ENCODE assay signal across 16 cellular contexts in genomic region chr12:51322452-51322851, GRCh38. TPM values are rescaled to one million over a fixed set of nuclear protein-coding genes. Genes with fewer than 3 reads are reported as not detected.
DNase-seq lines count a peak whose midpoint lies in the region; ATAC-seq and TF ChIP-seq lines count a peak whose summit lies in the region.
"Had no signal": no experiment of that assay in that cellular context is flagged by ENCODE, and none has a peak within 500 bp of the region (broad histone marks: within the 10 kb centered on the region; RNA-seq: fewer than 3 reads in every experiment).

No MANE protein-coding gene starts in this region.

- no peak overlapping the region; the same call in 1 of the 2 replicates for H3K9ac ChIP-seq in BLaER1

- peak overlapping the region; percentile 88 to 95 for H3K4me3 Mint-ChIP-seq in activated T-cell treated with anti-CD3 and anti-CD28 coated beads, Interleukin-2, amount 50 U/mL, for 72 hours
- H3K4me3 Mint-ChIP-seq in naive thymus-derived CD8-positive, alpha-beta T cell: peak overlapping the region; percentile 74 to 99 (median 97)

- intact Hi-C loops in right cardiac atrium (cut with DNase I): no loop called here

- peak overlapping the region; percentile 94 for H3K4me2 ChIP-seq in BLaER1

- H3K27ac ChIP-seq in BLaER1 (peak overlapping the region; percentile 81; the same call in 1 of the 2 replicates), right cardiac atrium (ENCODE audit: low read length) (no peak overlapping the region)

- H3K4me3 ChIP-seq in BLaER1 (no peak overlapping the region), right cardiac atrium (ENCODE audit: low read length) (no peak overlapping the region)

- peaks cover 94% of the 10 kb centered on the region for H3K4me1 ChIP-seq in BLaER1
- no peaks in the 10 kb centered on the region for H3K4me1 ChIP-seq in right cardiac atrium (ENCODE audit: control insufficient read depth, insufficient read depth, low read length)
- H3K4me1 ChIP-seq: BE2C, right lobe of liver had no signal

- H3K9me3 ChIP-seq in BLaER1: no peaks in the 10 kb centered on the region; the same call in 1 of the 2 replicates
- H3K9me3 ChIP-seq in right cardiac atrium (ENCODE audit: control insufficient read depth, low read length): no peaks in the 10 kb centered on the region
- H3K9me3 ChIP-seq: BE2C, right lobe of liver had no signal

- TF ChIP-seq CTCF in GM13977 (IDR thresholded peaks at IDR 0.05; ENCODE audit: extremely low read depth, insufficient read depth, missing control alignments): no peak

- H3K4me1 Mint-ChIP-seq in activated T-cell treated with anti-CD3 and anti-CD28 coated beads, Interleukin-2, amount 50 U/mL, for 72 hours (ENCODE audit: low read depth): peaks cover 82% of the 10 kb centered on the region
- H3K4me1 Mint-ChIP-seq in naive thymus-derived CD8-positive, alpha-beta T cell: peaks cover 44 to 94% (median 88%) of the 10 kb centered on the region in 4 donors

- peak; percentile 63 for DNase-seq in GM13977 (ENCODE audit: low spot score)
- DNase-seq in activated T-cell treated with anti-CD3 and anti-CD28 coated beads, Interleukin-2, amount 50 U/mL, for 72 hours: peak; percentile 46 to 71
- no peak for DNase-seq in naive thymus-derived CD8-positive, alpha-beta T cell
- DNase-seq in NCI-H345 treated with DMSO at 0.1 percent for 48 hours (lab: John Stamatoyannopoulos, UW; ENCODE audit: unreplicated experiment): no peak
- DNase-seq in amygdala (lab: John Stamatoyannopoulos, UW): no peak
- no peak for DNase-seq in right cardiac atrium
- DNase-seq: BE2C; central memory CD4-positive, alpha-beta T cell; foreskin melanocyte; NCI-H2227 treated with DMSO at 0.1 percent for 48 hours; right lobe of liver; Right ventricle myocardium superior had no signal

- peak; percentile 18 to 48 for ATAC-seq in activated T-cell treated with anti-CD3 and anti-CD28 coated beads, Interleukin-2, amount 50 U/mL, for 72 hours (replicated peaks in 1 of 2)
- ATAC-seq in naive thymus-derived CD8-positive, alpha-beta T cell: no peak
- no peak for ATAC-seq in HG03521 (IDR thresholded peaks at IDR 0.05; ENCODE audit: unreplicated experiment)
- no peak for ATAC-seq in right cardiac atrium
- ATAC-seq: HepG2 had no signal

- peak overlapping the region; percentile 93 for H3K27ac Mint-ChIP-seq in activated T-cell treated with anti-CD3 and anti-CD28 coated beads, Interleukin-2, amount 50 U/mL, for 72 hours
- H3K27ac Mint-ChIP-seq in naive thymus-derived CD8-positive, alpha-beta T cell: peak overlapping the region; percentile 91 to 99 (median 97)

- no peaks in the 10 kb centered on the region for H3K27me3 Mint-ChIP-seq in activated T-cell treated with anti-CD3 and anti-CD28 coated beads, Interleukin-2, amount 50 U/mL, for 72 hours (ENCODE audit: low read depth)
- no peaks in the 10 kb centered on the region for H3K27me3 Mint-ChIP-seq in naive thymus-derived CD8-positive, alpha-beta T cell

- H3K9me3 Mint-ChIP-seq in activated T-cell treated with anti-CD3 and anti-CD28 coated beads, Interleukin-2, amount 50 U/mL, for 72 hours: no peaks in the 10 kb centered on the region
- no peaks in the 10 kb centered on the region for H3K9me3 Mint-ChIP-seq in naive thymus-derived CD8-positive, alpha-beta T cell

- no peaks in the 10 kb centered on the region for H3K27me3 ChIP-seq in BLaER1
- H3K27me3 ChIP-seq in right cardiac atrium (ENCODE audit: control insufficient read depth, insufficient read depth): no peaks in the 10 kb centered on the region
- H3K27me3 ChIP-seq: BE2C, right lobe of liver had no signal

- 80% methylated on average over 5 of the region's 5 CpGs for WGBS in right cardiac atrium

- POLR2A ChIA-PET in naive thymus-derived CD8-positive, alpha-beta T cell (lab: Charles Lee): interaction anchor here (0.5 to 23.6 kb wide), 11 partner anchors 8 to 105 kb away, joined by 3 to 406 read pairs (median 5); partner anchors contain the start of genes DAZAP2, POU6F1 and SMAGP

- H3K36me3 Mint-ChIP-seq in activated T-cell treated with anti-CD3 and anti-CD28 coated beads, Interleukin-2, amount 50 U/mL, for 72 hours (ENCODE audit: insufficient read depth in 2 of 2): peaks cover 11 to 22% of the 10 kb centered on the region in 2 donors
- H3K36me3 Mint-ChIP-seq in naive thymus-derived CD8-positive, alpha-beta T cell: peaks cover 16 to 33% (median 24%) of the 10 kb centered on the region in 3 donors

- in situ Hi-C loops in GM13977 (cut with MboI; ENCODE audit: low pct_unique_long_range_greater_than_20kb, low sequenced_read_pairs, unreplicated experiment): no loop called here

- H4K20me1 ChIP-seq in BLaER1: no peaks in the 10 kb centered on the region

- no peaks in the 10 kb centered on the region for H3K36me3 ChIP-seq in BLaER1
- H3K36me3 ChIP-seq: BE2C, right lobe of liver had no signal

RNA-seq across cellular contexts. Expression of gene BIN2, which starts 1.5 kb away (rescaled TPM):
- 100 to 1,000 TPM; 102 to 104 TPM for total RNA-seq in activated T-cell treated with anti-CD3 and anti-CD28 coated beads, Interleukin-2, amount 50 U/mL, for 72 hours
- total RNA-seq in naive thymus-derived CD8-positive, alpha-beta T cell: 100 to 1,000 TPM; 257 to 267 TPM
- polyA plus RNA-seq in naive thymus-derived CD8-positive, alpha-beta T cell: 100 to 1,000 TPM; 228 to 303 (median 266) TPM
- 1 to 10 TPM; 2.5 to 4.5 (median 3.2) TPM for total RNA-seq in right cardiac atrium
- polyA plus RNA-seq in right cardiac atrium: 1.8 TPM
- total RNA-seq: HepG2 had no signal
- polyA plus RNA-seq: HepG2 had no signal

RNA-seq across cellular contexts. Expression of gene CELA1, which starts 24.0 kb away (rescaled TPM):
- total RNA-seq in activated T-cell treated with anti-CD3 and anti-CD28 coated beads, Interleukin-2, amount 50 U/mL, for 72 hours: under 1 TPM in 1 of 2 donors, not detected in 1; 0.26 TPM
- 1 to 10 TPM; 2.2 to 2.5 TPM for total RNA-seq in naive thymus-derived CD8-positive, alpha-beta T cell
- polyA plus RNA-seq in naive thymus-derived CD8-positive, alpha-beta T cell: 1 to 10 TPM; 3.6 to 9.8 (median 8.1) TPM
- under 1 TPM in 1 of 4 donors, not detected in 3; 0.26 TPM for total RNA-seq in right cardiac atrium
- polyA plus RNA-seq in right cardiac atrium: not detected
- total RNA-seq: activated CD8-positive, alpha-beta memory T cell treated with anti-CD3 and anti-CD28 coated beads for 36 hours; HepG2; right lobe of liver; Right ventricle myocardium superior had no signal
- polyA plus RNA-seq: HepG2 had no signal

RNA-seq across cellular contexts. Expression of gene SMAGP, which starts 52.2 kb away (rescaled TPM):
- 1 to 10 TPM in 1 of 2 donors, under 1 TPM in 1; 0.86 to 2.1 TPM for total RNA-seq in activated T-cell treated with anti-CD3 and anti-CD28 coated beads, Interleukin-2, amount 50 U/mL, for 72 hours
- 1 to 10 TPM; 5.5 to 6.9 TPM for total RNA-seq in naive thymus-derived CD8-positive, alpha-beta T cell
- polyA plus RNA-seq in naive thymus-derived CD8-positive, alpha-beta T cell: 10 to 100 TPM; 15.1 to 18.5 (median 15.6) TPM
- 1 to 10 TPM; 1.4 to 6.2 (median 3.1) TPM for total RNA-seq in right cardiac atrium
- 3.6 TPM for polyA plus RNA-seq in right cardiac atrium

Comparison
In these comparisons a context has a peak if more than half of its experiments do, and no peak if none do; other contexts are left out.
1. DNase-seq: peak in GM13977 (single experiment) and activated T-cell treated with anti-CD3 and anti-CD28 coated beads, Interleukin-2, amount 50 U/mL, for 72 hours (2 of 2); none in naive thymus-derived CD8-positive, alpha-beta T cell (0 of 10), NCI-H345 treated with DMSO at 0.1 percent for 48 hours (single experiment), amygdala (0 of 56) and right cardiac atrium (0 of 3).
2. ATAC-seq: peak in activated T-cell treated with anti-CD3 and anti-CD28 coated beads, Interleukin-2, amount 50 U/mL, for 72 hours (2 of 2); none in naive thymus-derived CD8-positive, alpha-beta T cell (0 of 2), HG03521 (single experiment) and right cardiac atrium (0 of 2).
3. RNA of gene BIN2, which starts 1.5 kb away (total RNA-seq): 257 to 267 TPM in naive thymus-derived CD8-positive, alpha-beta T cell and 102 to 104 TPM in activated T-cell treated with anti-CD3 and anti-CD28 coated beads, Interleukin-2, amount 50 U/mL, for 72 hours; 2.5 to 4.5 TPM in right cardiac atrium; every median in the first group is over 10 times any median in the second.